In genomic region chr2:157735532-157735931, GRCh38 we compare ENCODE assay signal across 16 cellular contexts.
"Had no signal": no experiment of that assay in that cellular context is flagged by ENCODE, and none has a peak within 500 bp of the region (broad histone marks: within the 10 kb centered on the region; RNA-seq: fewer than 3 reads in every experiment).

No MANE protein-coding gene starts in this region.

- DNase-seq: body of pancreas; central memory CD4-positive, alpha-beta T cell; effector CD8-positive, alpha-beta T cell; gastrocnemius medialis; heart right ventricle; islet precursor cell; left lung; nucleus accumbens; right cardiac atrium; spleen; stimulated activated CD4-positive, alpha-beta T cell treated with anti-CD3 and anti-CD28 coated beads, Interleukin-2, amount 100 ng/mL, for 24 hours; stimulated activated naive CD4-positive, alpha-beta T cell had no signal

- H3K27me3 ChIP-seq: body of pancreas, gastrocnemius medialis, heart right ventricle, left lung, spleen had no signal

- H3K9me3 ChIP-seq: body of pancreas, gastrocnemius medialis had no signal

- ATAC-seq: activated CD4-positive, CD25-positive, alpha-beta regulatory T cell treated with anti-CD3 and anti-CD28 coated beads, Interleukin-2, amount 50 U/mL, for 24 hours; body of pancreas; gastrocnemius medialis; heart right ventricle; left lung; natural killer cell treated with Interleukin-12 subunit alpha and Interleukin-12 subunit beta and Interleukin-15 and Interleukin-18, amount 100 ng/mL, for 72 hours; right cardiac atrium had no signal

- H3K4me1 ChIP-seq: body of pancreas, gastrocnemius medialis, heart right ventricle, left lung, spleen had no signal

- H3K4me3 ChIP-seq: body of pancreas, coronary artery, gastrocnemius medialis, heart right ventricle, left lung, spleen had no signal

- H3K27ac ChIP-seq: body of pancreas, coronary artery, epithelial cell of prostate, gastrocnemius medialis, heart right ventricle, left lung, spleen had no signal
